In the genomic region with DNA sequence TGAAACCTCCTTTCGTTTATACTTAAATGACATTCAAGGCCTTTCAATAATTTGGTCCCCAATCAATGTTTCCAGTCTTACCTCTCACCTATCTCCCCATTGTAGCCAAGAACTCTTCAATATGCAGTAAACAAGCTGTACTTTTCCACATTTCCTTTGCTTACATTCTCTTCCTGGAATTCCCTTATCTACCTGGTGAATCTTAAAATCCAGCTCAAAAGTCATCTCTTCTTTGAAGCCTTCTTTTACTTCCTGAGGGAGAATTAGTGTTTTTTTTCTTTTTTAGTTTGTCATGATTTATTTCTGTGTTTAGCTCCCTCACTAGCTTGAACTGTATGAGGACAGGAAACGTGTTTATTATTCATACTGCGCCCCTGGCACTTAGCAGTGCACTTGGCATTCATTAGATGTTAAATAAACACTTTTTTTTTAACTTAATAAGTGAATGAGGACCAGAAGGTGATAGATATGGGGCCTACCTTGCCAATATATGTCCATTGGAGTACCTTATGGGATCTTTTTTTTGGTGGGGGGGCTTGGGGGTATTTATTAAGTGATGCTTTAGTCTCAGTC, we compare ENCODE assay signal across 26 cellular contexts. TPM values are rescaled to one million over a fixed set of nuclear protein-coding genes. Genes with fewer than 3 reads are reported as not detected.
DNase-seq lines count a peak whose midpoint lies in the region; FAIRE-seq and TF ChIP-seq lines count a peak whose summit lies in the region.
"Had no signal": no experiment of that assay in that cellular context is flagged by ENCODE, and none has a peak within 500 bp of the region (broad histone marks: within the 10 kb centered on the region; RNA-seq: fewer than 3 reads in every experiment).

No MANE protein-coding gene starts in this region.

- peak overlapping the region; percentile 59 for H3K27ac ChIP-seq in keratinocyte (ENCODE audit: control insufficient read depth, insufficient read depth, low read length)
- H3K27ac ChIP-seq in skin epidermis = peak overlapping the region in 11 of 21 experiments; percentile 2 to 88 (median 57)
- no peak overlapping the region for H3K27ac ChIP-seq in prostate gland
- H3K27ac ChIP-seq: coronary artery, gastrocnemius medialis, GM23248, neutrophil, right atrium auricular region had no signal

- H2AFZ ChIP-seq in keratinocyte (ENCODE audit: control insufficient read depth, low read length) = peak overlapping the region; percentile 78
- H2AFZ ChIP-seq: GM23248 had no signal

- peaks cover 0 to 2% (median 0%) of the 10 kb centered on the region in 3 donors for H3K27me3 Mint-ChIP-seq in CD14-positive monocyte (ENCODE audit: low read depth in 3 of 3)
- H3K27me3 Mint-ChIP-seq: activated naive CD8-positive, alpha-beta T cell treated with anti-CD3 and anti-CD28 coated beads for 36 hours had no signal

- H3K27ac Mint-ChIP-seq in CD14-positive monocyte = no peak overlapping the region
- H3K27ac Mint-ChIP-seq: activated CD8-positive, alpha-beta memory T cell treated with anti-CD3 and anti-CD28 coated beads, Interleukin-2, amount 10 ng/mL, durations not matched to agents 7 days and 5 days; activated naive CD8-positive, alpha-beta T cell treated with anti-CD3 and anti-CD28 coated beads for 36 hours had no signal

- no peaks in the 10 kb centered on the region for H4K20me1 ChIP-seq in keratinocyte (ENCODE audit: control insufficient read depth, extremely low read depth, insufficient read depth, low read length)

- H3K36me3 Mint-ChIP-seq in CD14-positive monocyte = peaks cover 0 to 1% of the 10 kb centered on the region in 2 donors
- H3K36me3 Mint-ChIP-seq: activated CD8-positive, alpha-beta memory T cell treated with anti-CD3 and anti-CD28 coated beads, Interleukin-2, amount 10 ng/mL, durations not matched to agents 7 days and 5 days; activated naive CD8-positive, alpha-beta T cell treated with anti-CD3 and anti-CD28 coated beads for 36 hours; stimulated activated effector memory CD8-positive, alpha-beta T cell treated with anti-CD3 and anti-CD28 coated beads, Interleukin-12 subunit alpha, Interleukin-12 subunit beta, amount 100 ng/mL, for 72 hours had no signal

- H3K36me3 ChIP-seq in keratinocyte (ENCODE audit: control insufficient read depth in 2 of 2, extremely low read depth in 1 of 2, insufficient read depth in 2 of 2, low read length in 2 of 2) (no peaks in the 10 kb centered on the region), prostate gland (no peaks in the 10 kb centered on the region)
- H3K36me3 ChIP-seq: gastrocnemius medialis, neutrophil had no signal

- TF ChIP-seq CTCF in keratinocyte (optimal IDR thresholded peaks at IDR 0.05 in 1 of 3, IDR thresholded peaks at IDR 0.05 in 1 of 3, conservative IDR thresholded peaks at IDR 0.05 in 1 of 3; ENCODE audit: extremely low read depth in 1 of 3, insufficient read depth in 2 of 3, low read length in 3 of 3) (no peak), prostate gland (IDR thresholded peaks at IDR 0.05) (no peak), CD14-positive monocyte (IDR thresholded peaks at IDR 0.05) (no peak)

- 28% methylated on average over 3 of the region's 3 CpGs for WGBS in prostate gland

- no peaks in the 10 kb centered on the region for H3K9me3 ChIP-seq in keratinocyte (ENCODE audit: control insufficient read depth, low read depth, low read length)
- H3K9me3 ChIP-seq in prostate gland = no peaks in the 10 kb centered on the region
- H3K9me3 ChIP-seq: gastrocnemius medialis, mucosa of descending colon, neutrophil, right atrium auricular region had no signal

- intact Hi-C loops in head of caudate nucleus (cut with DNase I) (no loop called here), prostate gland (cut with DNase I) (loop anchor here (10.0 kb wide), 1 partner anchor 1063 kb away; no protein-coding TSS in a partner anchor), CD14-positive monocyte (cut with micrococcal nuclease) (loop anchor here in 1 of 2 donors (5.0 to 10.0 kb wide), 2 partner anchors 47 to 336 kb away; partner anchors contain the start of gene BCO2)

- H3K4me3 ChIP-seq in keratinocyte (ENCODE audit: control insufficient read depth in 2 of 3, extremely low read depth in 1 of 3, insufficient read depth in 2 of 3, low read depth in 1 of 3, low read length in 3 of 3) = no peak overlapping the region
- H3K4me3 ChIP-seq in skin epidermis = no peak overlapping the region
- no peak overlapping the region for H3K4me3 ChIP-seq in prostate gland
- H3K4me3 ChIP-seq: coronary artery, gastrocnemius medialis, GM23248, mucosa of descending colon, right atrium auricular region had no signal

- TF ChIP-seq POLR2A in prostate gland (IDR thresholded peaks at IDR 0.05) = no peak

- H3K4me1 Mint-ChIP-seq in CD14-positive monocyte = peaks cover 15% of the 10 kb centered on the region
- H3K4me1 Mint-ChIP-seq: activated naive CD8-positive, alpha-beta T cell treated with anti-CD3 and anti-CD28 coated beads for 36 hours had no signal

- no peak for FAIRE-seq in keratinocyte (lab: Jason Lieb, UNC)

- H3K9me1 ChIP-seq in keratinocyte (ENCODE audit: control insufficient read depth, extremely low read depth, insufficient read depth, low read length) = no peaks in the 10 kb centered on the region

- H3K9ac ChIP-seq in keratinocyte (ENCODE audit: control insufficient read depth, extremely low read depth, insufficient read depth, low read length) = peak overlapping the region; percentile 13
- H3K9ac ChIP-seq: GM23248 had no signal

- H3K79me2 ChIP-seq in keratinocyte (ENCODE audit: control insufficient read depth, insufficient read depth, low read length) = no peaks in the 10 kb centered on the region

- DNase-seq in M059J (ENCODE audit: low read depth) (peak; percentile 73), SW480 (ENCODE audit: low spot score) (peak; percentile 6), keratinocyte (ENCODE audit: low read depth, low spot score) (no peak), head of caudate nucleus (no peak), NCI-H446 (lab: John Stamatoyannopoulos, UW) (no peak), prostate gland (ENCODE audit: low spot score) (no peak), CD14-positive monocyte (ENCODE audit: low spot score) (no peak)
- DNase-seq: activated CD4-positive, alpha-beta T cell treated with anti-CD3 and anti-CD28 coated beads for 48 hours; activated CD8-positive, alpha-beta memory T cell treated with anti-CD3 and anti-CD28 coated beads, Interleukin-2, amount 10 ng/mL, durations not matched to agents 7 days and 5 days; activated naive CD8-positive, alpha-beta T cell treated with anti-CD3 and anti-CD28 coated beads for 36 hours; AML-193; COR-L47; gastrocnemius medialis; Kasumi-1; left cardiac atrium; mucosa of descending colon; NCI-H1436 treated with DMSO at 0.1 percent for 48 hours; NK-92 treated with Interleukin-12 subunit alpha and Interleukin-12 subunit beta, amount 100 ng/mL, for 24 hours; RPMI8226 had no signal

- H3K27me3 ChIP-seq in keratinocyte (ENCODE audit: control insufficient read depth, extremely low read depth, insufficient read depth, low read length) = no peaks in the 10 kb centered on the region
- no peaks in the 10 kb centered on the region for H3K27me3 ChIP-seq in prostate gland (replicated peaks; ENCODE audit: insufficient read depth)
- H3K27me3 ChIP-seq: gastrocnemius medialis, neutrophil, right atrium auricular region had no signal

- no peaks in the 10 kb centered on the region for H3K9me3 Mint-ChIP-seq in CD14-positive monocyte
- H3K9me3 Mint-ChIP-seq: activated naive CD8-positive, alpha-beta T cell treated with anti-CD3 and anti-CD28 coated beads for 36 hours; stimulated activated effector memory CD8-positive, alpha-beta T cell treated with anti-CD3 and anti-CD28 coated beads, Interleukin-12 subunit alpha, Interleukin-12 subunit beta, amount 100 ng/mL, for 72 hours had no signal

- no peak overlapping the region for H3K4me2 ChIP-seq in keratinocyte (ENCODE audit: control insufficient read depth, extremely low read depth, insufficient read depth, low read depth, low read length)

- no peak overlapping the region for H3K4me3 Mint-ChIP-seq in CD14-positive monocyte
- H3K4me3 Mint-ChIP-seq: activated CD8-positive, alpha-beta memory T cell treated with anti-CD3 and anti-CD28 coated beads, Interleukin-2, amount 10 ng/mL, durations not matched to agents 7 days and 5 days; activated naive CD8-positive, alpha-beta T cell treated with anti-CD3 and anti-CD28 coated beads for 36 hours; stimulated activated effector memory CD8-positive, alpha-beta T cell treated with anti-CD3 and anti-CD28 coated beads, Interleukin-12 subunit alpha, Interleukin-12 subunit beta, amount 100 ng/mL, for 72 hours had no signal

- dilution Hi-C loops in keratinocyte (cut with MboI; ENCODE audit: extremely low pct_ligation_motif_present, low sequenced_read_pairs) = no loop called here

- H3K4me1 ChIP-seq in keratinocyte (ENCODE audit: control insufficient read depth, extremely low read depth, insufficient read depth, low read length) = peaks cover 24% of the 10 kb centered on the region
- no peaks in the 10 kb centered on the region for H3K4me1 ChIP-seq in prostate gland (replicated peaks)
- H3K4me1 ChIP-seq: gastrocnemius medialis, right atrium auricular region had no signal

RNA-seq across cellular contexts. Expression of gene PTS, which starts 4.9 kb away (rescaled TPM):
- 60.6 and 86.9 TPM in 2 replicates for total RNA-seq in M059J (2014; rRNA removed; shearing (Covaris generic))
- 37.8 to 72.5 TPM (median 43.7 TPM) in 3 replicates for polyA plus RNA-seq in keratinocyte
- polyA plus RNA-seq in keratinocyte (2011; ENCODE audit: low read depth) = 54.8 TPM
- polyA plus RNA-seq in keratinocyte (2011; cell fraction: cytosol; rRNA removed) = 48.4 and 83.3 TPM in 2 replicates
- 38.9 and 54.4 TPM in 2 replicates for polyA plus RNA-seq in keratinocyte (2011; cell fraction: nucleus; rRNA removed)
- polyA plus RNA-seq in keratinocyte (2012; ENCODE audit: low replicate concordance) = 46.8 and 69.3 TPM in 2 replicates
- 3.3 to 22.5 TPM (median 10.1 TPM) in 3 replicates for polyA minus RNA-seq in keratinocyte
- polyA minus RNA-seq in keratinocyte (2011; cell fraction: cytosol; rRNA and poly(A)+ RNA removed) = 27.6 TPM
- polyA minus RNA-seq in keratinocyte (2011; cell fraction: nucleus; rRNA and poly(A)+ RNA removed) = 10.0 and 11.9 TPM in 2 replicates
- 10 to 100 TPM; 24.4 to 28.7 TPM for total RNA-seq in prostate gland
- 10 to 100 TPM; 11.8 to 14.0 TPM for polyA plus RNA-seq in CD14-positive monocyte

RNA-seq across cellular contexts. Expression of gene PLET1, which starts 39.3 kb away (rescaled TPM):
- not detected in 2 replicates for total RNA-seq in M059J (2014; rRNA removed; shearing (Covaris generic))
- polyA plus RNA-seq in keratinocyte = 0.05 TPM in 1 of 3 replicates, not detected in the others
- not detected for polyA plus RNA-seq in keratinocyte (2011; ENCODE audit: low read depth)
- polyA plus RNA-seq in keratinocyte (2011; cell fraction: cytosol; rRNA removed) = not detected in 2 replicates
- polyA plus RNA-seq in keratinocyte (2011; cell fraction: nucleus; rRNA removed) = not detected in 2 replicates
- polyA plus RNA-seq in keratinocyte (2012; ENCODE audit: low replicate concordance) = 0.16 TPM in 1 of 2 replicates, not detected in the other
- not detected in 3 replicates for polyA minus RNA-seq in keratinocyte
- not detected for polyA minus RNA-seq in keratinocyte (2011; cell fraction: cytosol; rRNA and poly(A)+ RNA removed)
- not detected in 2 replicates for polyA minus RNA-seq in keratinocyte (2011; cell fraction: nucleus; rRNA and poly(A)+ RNA removed)
- total RNA-seq in prostate gland = not detected
- not detected for polyA plus RNA-seq in CD14-positive monocyte
- total RNA-seq: activated CD8-positive, alpha-beta memory T cell treated with anti-CD3 and anti-CD28 coated beads, Interleukin-2, amount 10 ng/mL, durations not matched to agents 7 days and 5 days; activated naive CD8-positive, alpha-beta T cell treated with anti-CD3 and anti-CD28 coated beads for 36 hours; gastrocnemius medialis; GM23248; HT1080; left cardiac atrium; mucosa of descending colon; right atrium auricular region had no signal
- polyA plus RNA-seq: GM23248 had no signal

RNA-seq across cellular contexts. Expression of gene BCO2, which starts 46.0 kb away (rescaled TPM):
- total RNA-seq in M059J (2014; rRNA removed; shearing (Covaris generic)) = 1.0 TPM in 1 of 2 replicates, not detected in the other
- polyA plus RNA-seq in keratinocyte (0.37 to 0.51 TPM (median 0.40 TPM) in 3 replicates), CD14-positive monocyte (under 1 TPM in 1 of 2 donors, not detected in 1; 0.20 TPM)
- 43.7 TPM for polyA plus RNA-seq in keratinocyte (2011; ENCODE audit: low read depth)
- polyA plus RNA-seq in keratinocyte (2011; cell fraction: cytosol; rRNA removed) = 0.22 TPM in 1 of 2 replicates, not detected in the other
- polyA plus RNA-seq in keratinocyte (2011; cell fraction: nucleus; rRNA removed) = 1.1 and 1.6 TPM in 2 replicates
- polyA plus RNA-seq in keratinocyte (2012; ENCODE audit: low replicate concordance) = 0.45 and 22.2 TPM in 2 replicates
- 0.10 to 0.42 TPM in 2 of 3 replicates, not detected in the other for polyA minus RNA-seq in keratinocyte
- polyA minus RNA-seq in keratinocyte (2011; cell fraction: cytosol; rRNA and poly(A)+ RNA removed) = not detected
- polyA minus RNA-seq in keratinocyte (2011; cell fraction: nucleus; rRNA and poly(A)+ RNA removed) = 0.95 and 1.1 TPM in 2 replicates
- total RNA-seq in prostate gland = 1 to 10 TPM; 3.2 to 9.1 TPM
- total RNA-seq: GM23248 had no signal

RNA-seq across cellular contexts. Expression of gene TEX12, which starts 54.2 kb away (rescaled TPM):
- total RNA-seq in M059J (2014; rRNA removed; shearing (Covaris generic)) = 0.22 TPM in 1 of 2 replicates, not detected in the other
- polyA plus RNA-seq in keratinocyte = not detected in 3 replicates
- polyA plus RNA-seq in keratinocyte (2011; ENCODE audit: low read depth) = 0.47 TPM
- polyA plus RNA-seq in keratinocyte (2011; cell fraction: cytosol; rRNA removed) = not detected in 2 replicates
- not detected in 2 replicates for polyA plus RNA-seq in keratinocyte (2011; cell fraction: nucleus; rRNA removed)
- polyA plus RNA-seq in keratinocyte (2012; ENCODE audit: low replicate concordance) = 1.4 TPM in 1 of 2 replicates, not detected in the other
- not detected in 3 replicates for polyA minus RNA-seq in keratinocyte
- not detected for polyA minus RNA-seq in keratinocyte (2011; cell fraction: cytosol; rRNA and poly(A)+ RNA removed)
- not detected in 2 replicates for polyA minus RNA-seq in keratinocyte (2011; cell fraction: nucleus; rRNA and poly(A)+ RNA removed)
- 1 to 10 TPM in 1 of 2 donors, not detected in 1; 4.0 TPM for total RNA-seq in prostate gland
- polyA plus RNA-seq in CD14-positive monocyte = not detected
- total RNA-seq: activated CD8-positive, alpha-beta memory T cell treated with anti-CD3 and anti-CD28 coated beads, Interleukin-2, amount 10 ng/mL, durations not matched to agents 7 days and 5 days; HT1080; left cardiac atrium; right atrium auricular region had no signal
- polyA plus RNA-seq: GM23248 had no signal

RNA-seq across cellular contexts. Expression of gene IL18, which starts 57.5 kb away (rescaled TPM):
- 0.64 and 1.3 TPM in 2 replicates for total RNA-seq in M059J (2014; rRNA removed; shearing (Covaris generic))
- polyA plus RNA-seq in keratinocyte (117 to 205 TPM (median 161 TPM) in 3 replicates), CD14-positive monocyte (10 to 100 TPM; 11.7 to 16.2 TPM)
- polyA plus RNA-seq in keratinocyte (2011; ENCODE audit: low read depth) = 793 TPM
- polyA plus RNA-seq in keratinocyte (2011; cell fraction: cytosol; rRNA removed) = 162 and 291 TPM in 2 replicates
- polyA plus RNA-seq in keratinocyte (2011; cell fraction: nucleus; rRNA removed) = 146 and 197 TPM in 2 replicates
- 120 and 252 TPM in 2 replicates for polyA plus RNA-seq in keratinocyte (2012; ENCODE audit: low replicate concordance)
- polyA minus RNA-seq in keratinocyte = 22.3 to 75.6 TPM (median 54.2 TPM) in 3 replicates
- 69.1 TPM for polyA minus RNA-seq in keratinocyte (2011; cell fraction: cytosol; rRNA and poly(A)+ RNA removed)
- polyA minus RNA-seq in keratinocyte (2011; cell fraction: nucleus; rRNA and poly(A)+ RNA removed) = 35.8 and 62.9 TPM in 2 replicates
- 1 to 10 TPM; 4.0 to 8.8 TPM for total RNA-seq in prostate gland

Comparison
In these comparisons a context has a peak if more than half of its experiments do, and no peak if none do; other contexts are left out.
1. DNase-seq: peak in M059J (single experiment) and SW480 (single experiment); none in keratinocyte (single experiment), head of caudate nucleus (0 of 42), NCI-H446 (0 of 2), prostate gland (single experiment) and CD14-positive monocyte (single experiment).
2. H3K27ac ChIP-seq: peak in keratinocyte (single experiment) and skin epidermis (11 of 21); none in prostate gland (0 of 2).